ENCODE assay signal across 11 cellular contexts in the genomic region with DNA sequence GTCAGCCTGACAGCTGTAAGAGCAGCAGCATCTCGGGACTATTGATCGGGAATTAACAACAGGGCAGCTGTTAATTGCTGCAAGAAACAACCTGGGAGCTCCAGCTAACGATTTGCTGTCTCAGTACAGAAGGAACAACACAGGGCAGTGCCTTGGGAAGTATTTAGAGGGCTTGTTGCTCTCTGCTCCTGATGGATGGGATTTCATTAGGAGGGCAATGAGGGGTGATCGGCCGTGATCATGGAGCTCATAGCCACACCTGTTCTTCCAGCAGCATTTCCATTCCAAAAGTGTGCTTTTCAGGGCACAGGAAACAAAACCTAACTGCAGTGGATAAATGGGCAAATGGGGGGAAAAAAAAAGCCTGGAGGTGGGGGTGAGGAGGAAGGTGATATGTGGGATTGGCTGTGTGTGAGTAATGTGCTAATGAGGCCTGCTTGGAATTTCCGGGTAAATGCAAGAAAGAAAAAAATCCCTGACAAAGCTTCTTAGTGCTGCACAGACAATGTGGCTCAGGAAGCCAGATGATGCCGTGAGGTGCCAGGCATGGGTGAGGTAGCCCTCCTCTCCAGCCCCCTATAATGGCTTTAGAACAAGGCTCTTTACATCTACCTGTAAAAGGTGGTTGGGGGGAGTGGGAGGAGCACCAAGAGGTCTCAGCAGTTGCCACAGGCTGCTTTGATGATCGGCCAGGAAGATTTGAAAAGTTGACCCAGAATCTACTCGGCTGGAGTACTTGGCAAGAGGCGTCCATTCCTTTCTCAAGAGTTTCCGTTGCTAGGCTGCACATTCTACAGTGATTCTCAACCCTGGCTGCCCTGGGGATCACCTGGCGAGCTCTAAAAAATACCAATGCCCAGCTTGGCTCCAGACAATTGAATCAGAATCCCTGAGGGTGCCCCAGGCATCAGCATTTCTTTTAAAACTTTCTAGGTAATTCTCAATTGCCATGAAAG.
A peak's percentile ranks its signal among the peaks of the same experiment; 100 is the strongest.
DNase-seq lines count a peak whose midpoint lies in the region; ATAC-seq and TF ChIP-seq lines count a peak whose summit lies in the region.
"Had no signal": no experiment of that assay in that cellular context is flagged by ENCODE, and none has a peak within 500 bp of the region (broad histone marks: within the 10 kb centered on the region; RNA-seq: fewer than 3 reads in every experiment).

No MANE protein-coding gene starts in this region.

- CTCF ChIA-PET in Caco-2 (lab: Charles Lee) = no interaction called here

- no peak for ATAC-seq in HG03571 (IDR thresholded peaks at IDR 0.05; ENCODE audit: unreplicated experiment)

- no peaks in the 10 kb centered on the region for H3K9me3 ChIP-seq in endodermal cell (ENCODE audit: control insufficient read depth, low read length)
- no peaks in the 10 kb centered on the region for H3K9me3 ChIP-seq in mesodermal cell (ENCODE audit: control insufficient read depth, low read length)
- no peaks in the 10 kb centered on the region for H3K9me3 ChIP-seq in Caco-2

- H3K9ac ChIP-seq in endodermal cell (ENCODE audit: extremely low read depth, low read length, poor library complexity, severe bottlenecking) = no peak overlapping the region

- DNase-seq in AG08395 (ENCODE audit: low spot score) (peak; percentile 85), LHCN-M2 (ENCODE audit: low read depth) (peak; percentile 24), endodermal cell (peak; percentile 67), dedifferentiated amniotic fluid mesenchymal stem cell (ENCODE audit: extremely low spot score) (no peak), Caco-2 (no peak), coronary artery (ENCODE audit: low spot score) (no peak)
- DNase-seq: activated CD4-positive, alpha-beta T cell treated with anti-CD3 and anti-CD28 coated beads for 4 hours; NCI-H774 had no signal

- no peaks in the 10 kb centered on the region for H3K36me3 ChIP-seq in endodermal cell (ENCODE audit: control insufficient read depth, insufficient read depth, low read length)
- H3K36me3 ChIP-seq in mesodermal cell (ENCODE audit: control insufficient read depth, insufficient read depth, low read length) = no peaks in the 10 kb centered on the region
- no peaks in the 10 kb centered on the region for H3K36me3 ChIP-seq in Caco-2 (ENCODE audit: control insufficient read depth, insufficient read depth, low read length)

- no TSS peak for BruUV-seq in Caco-2 (replicated peaks; lab: Mats Ljungman, UMichigan)

- peak overlapping the region; percentile 91 for H3K27ac Mint-ChIP-seq in endodermal cell
- H3K27ac Mint-ChIP-seq in Caco-2 (ENCODE audit: unreplicated experiment) = no peak overlapping the region

- H3K4me3 Mint-ChIP-seq in endodermal cell = no peak overlapping the region
- no peak overlapping the region for H3K4me3 Mint-ChIP-seq in Caco-2 (ENCODE audit: unreplicated experiment)

- H3K27me3 ChIP-seq in endodermal cell (ENCODE audit: control insufficient read depth, insufficient read depth, low read length, poor library complexity, severe bottlenecking) = no peaks in the 10 kb centered on the region
- no peaks in the 10 kb centered on the region for H3K27me3 ChIP-seq in Caco-2 (replicated peaks; ENCODE audit: control insufficient read depth, insufficient read depth, low read length)

- peak overlapping the region; percentile 24 for H3K27ac ChIP-seq in endodermal cell (ENCODE audit: low read depth, low read length)
- peak overlapping the region; percentile 8 for H3K27ac ChIP-seq in mesodermal cell (ENCODE audit: low read depth, low read length, severe bottlenecking)
- no peak overlapping the region for H3K27ac ChIP-seq in coronary artery
- H3K27ac ChIP-seq: C4-2B had no signal

- H3K9me3 Mint-ChIP-seq in endodermal cell (no peaks in the 10 kb centered on the region), Caco-2 (ENCODE audit: unreplicated experiment) (no peaks in the 10 kb centered on the region)

- H3K4me1 ChIP-seq in endodermal cell (ENCODE audit: control insufficient read depth, insufficient read depth, low read length) (no peaks in the 10 kb centered on the region), mesodermal cell (ENCODE audit: control insufficient read depth, insufficient read depth, low read length, poor library complexity, severe bottlenecking) (peaks cover 18% of the 10 kb centered on the region), Caco-2 (no peaks in the 10 kb centered on the region)

- H3K4me1 Mint-ChIP-seq in endodermal cell (peaks cover 17% of the 10 kb centered on the region), Caco-2 (ENCODE audit: low read depth, unreplicated experiment) (no peaks in the 10 kb centered on the region)

- no peaks in the 10 kb centered on the region for H3K27me3 Mint-ChIP-seq in endodermal cell (ENCODE audit: insufficient read depth)
- no peaks in the 10 kb centered on the region for H3K27me3 Mint-ChIP-seq in Caco-2 (ENCODE audit: insufficient read depth, unreplicated experiment)

- intact Hi-C loops in Caco-2 (cut with micrococcal nuclease; ENCODE audit: unreplicated experiment) = no loop called here

- POLR2A ChIA-PET in Caco-2 (lab: Charles Lee) = no interaction called here

- H3K36me3 Mint-ChIP-seq in endodermal cell (ENCODE audit: low read depth) = no peaks in the 10 kb centered on the region
- no peaks in the 10 kb centered on the region for H3K36me3 Mint-ChIP-seq in Caco-2 (ENCODE audit: insufficient read depth, unreplicated experiment)

- TF ChIP-seq CTCF in endodermal cell (conservative IDR thresholded peaks at IDR 0.05) = no peak
- no peak for TF ChIP-seq CTCF in Caco-2 (IDR thresholded peaks at IDR 0.05; ENCODE audit: insufficient read depth in 1 of 2, low read depth in 1 of 2, low read length in 1 of 2, severe bottlenecking in 1 of 2, unreplicated experiment in 1 of 2)
- TF ChIP-seq CTCF in coronary artery (IDR thresholded peaks at IDR 0.05) = no peak

- WGBS in endodermal cell (ENCODE audit: insufficient coverage in 1 of 2, insufficient read length in 1 of 2), 2 experiments = 61 to 65% methylated on average over 9 to 12 of the region's 12 CpGs
- 47 to 51% methylated on average over 8 to 11 of the region's 12 CpGs for WGBS in mesodermal cell (ENCODE audit: insufficient coverage in 2 of 2), 2 experiments

- H3K4me3 ChIP-seq in endodermal cell (ENCODE audit: low read length) = no peak overlapping the region
- no peak overlapping the region for H3K4me3 ChIP-seq in mesodermal cell (ENCODE audit: extremely low read depth, insufficient read depth, low read length, poor library complexity, severe bottlenecking)
- no peak overlapping the region for H3K4me3 ChIP-seq in Caco-2 (ENCODE audit: low read depth, low read length)
- H3K4me3 ChIP-seq in coronary artery = no peak overlapping the region

Comparison
In these comparisons a context has a peak if more than half of its experiments do, and no peak if none do; other contexts are left out.
1. DNase-seq: peak in AG08395 (single experiment), LHCN-M2 (single experiment) and endodermal cell (single experiment); none in dedifferentiated amniotic fluid mesenchymal stem cell (single experiment), Caco-2 (0 of 2) and coronary artery (single experiment).
2. H3K27ac ChIP-seq: peak in endodermal cell (single experiment) and mesodermal cell (single experiment); none in coronary artery (0 of 2).